Comparison of ENCODE assay signal across 10 cellular contexts in genomic region chr20:37081717-37082289, GRCh38. TPM values are rescaled to one million over a fixed set of nuclear protein-coding genes. Genes with fewer than 3 reads are reported as not detected.
DNase-seq lines count a peak whose midpoint lies in the region; ATAC-seq and TF ChIP-seq lines count a peak whose summit lies in the region.
"Had no signal": no experiment of that assay in that cellular context is flagged by ENCODE, and none has a peak within 500 bp of the region (broad histone marks: within the 10 kb centered on the region; RNA-seq: fewer than 3 reads in every experiment).

No MANE protein-coding gene starts in this region.

- peak; percentile 60 for TF ChIP-seq CTCF in DND-41 (IDR thresholded peaks at IDR 0.05; ENCODE audit: borderline replicate concordance, extremely low read depth, low read length, poor library complexity, severe bottlenecking)
- peak; percentile 57 for TF ChIP-seq CTCF in astrocyte of the spinal cord (IDR thresholded peaks at IDR 0.05; ENCODE audit: low read depth, low read length)
- no peak for TF ChIP-seq CTCF in gastrocnemius medialis (IDR thresholded peaks at IDR 0.05 in 4 of 5, conservative IDR thresholded peaks at IDR 0.05 in 1 of 5)

- H3K4me1 ChIP-seq in DND-41 (ENCODE audit: insufficient read depth, low read length) (peaks cover 2% of the 10 kb centered on the region; the same call in 1 of the 2 replicates), gastrocnemius medialis (no peaks in the 10 kb centered on the region)

- peaks cover 95% of the 10 kb centered on the region for H3K36me3 ChIP-seq in DND-41 (ENCODE audit: insufficient read depth, low read length)
- no peaks in the 10 kb centered on the region for H3K36me3 ChIP-seq in gastrocnemius medialis

- no peak overlapping the region for H3K9ac ChIP-seq in DND-41 (ENCODE audit: low read depth, low read length)

- H3K9me3 ChIP-seq in DND-41 (ENCODE audit: insufficient read depth, low read length, severe bottlenecking), result no peaks in the 10 kb centered on the region
- H3K9me3 ChIP-seq in gastrocnemius medialis, result no peaks in the 10 kb centered on the region
- H3K9me3 ChIP-seq: SJSA1 had no signal

- no peak overlapping the region for H3K4me3 ChIP-seq in DND-41 (ENCODE audit: low read depth in 1 of 2, low read length in 2 of 2)
- no peak overlapping the region for H3K4me3 ChIP-seq in astrocyte of the spinal cord (ENCODE audit: low read depth, low read length)
- no peak overlapping the region for H3K4me3 ChIP-seq in gastrocnemius medialis
- H3K4me3 ChIP-seq: SJSA1 had no signal

- peaks cover 4 to 15% (median 8%) of the 10 kb centered on the region in 3 donors for H3K4me1 Mint-ChIP-seq in naive B cell

- ATAC-seq in DND-41 (ENCODE audit: insufficient read depth, low read depth) (peak; percentile 29; the same call in 1 of the 3 replicates), naive B cell (ENCODE audit: low read depth in 2 of 2) (no peak), GM18870 (IDR thresholded peaks at IDR 0.05; ENCODE audit: unreplicated experiment) (no peak), gastrocnemius medialis (no peak)

- H4K20me1 ChIP-seq in DND-41 (ENCODE audit: insufficient read depth, low read length), result peaks cover 28% of the 10 kb centered on the region

- H3K4me2 ChIP-seq in DND-41 (ENCODE audit: insufficient read depth, low read length), result 0 out of 2 replicates have a peak overlapping the region, but pooled peaks have one; percentile 17

- no peaks in the 10 kb centered on the region for H3K9me3 Mint-ChIP-seq in naive B cell
- H3K9me3 Mint-ChIP-seq: stimulated activated naive B cell treated with anti-CD40 and anti-IgM and Interleukin-4, amounts not matched to agents 10 μg/mL and 1 μg/mL and 100 μg/mL, for 72 hours had no signal

- DNase-seq in DND-41, result no peak
- peak; percentile 49 for DNase-seq in NAMALWA (ENCODE audit: low spot score)
- DNase-seq in astrocyte of the spinal cord (ENCODE audit: low read depth, low spot score), result no peak
- peak; percentile 4 for DNase-seq in naive B cell
- no peak for DNase-seq in gastrocnemius medialis
- no peak for DNase-seq in superior temporal gyrus (ENCODE audit: extremely low spot score)
- DNase-seq in NCI-H1417 treated with DMSO at 0.1 percent for 48 hours (lab: John Stamatoyannopoulos, UW), result no peak
- DNase-seq: stimulated activated naive B cell treated with anti-CD40 and anti-IgM and Interleukin-4, amounts not matched to agents 10 μg/mL and 1 μg/mL and 100 μg/mL, for 72 hours had no signal

- TF ChIP-seq POLR2A in gastrocnemius medialis (IDR thresholded peaks at IDR 0.05), result no peak

- H3K27me3 Mint-ChIP-seq in naive B cell, result no peaks in the 10 kb centered on the region
- H3K27me3 Mint-ChIP-seq: stimulated activated naive B cell treated with anti-CD40 and anti-IgM and Interleukin-4, amounts not matched to agents 10 μg/mL and 1 μg/mL and 100 μg/mL, for 72 hours had no signal

- peaks cover 99% of the 10 kb centered on the region for H3K79me2 ChIP-seq in DND-41 (ENCODE audit: insufficient read depth, low read length)

- in situ Hi-C loops in astrocyte of the spinal cord (cut with HindIII; ENCODE audit: low sequenced_read_pairs), result no loop called here
- in situ Hi-C loops in gastrocnemius medialis (cut with MboI; ENCODE audit: low sequenced_read_pairs in 4 of 4), result no loop called here

- intact Hi-C loops in gastrocnemius medialis (cut with DNase I; ENCODE audit: low total_unique reads), result no loop called here

- H3K36me3 Mint-ChIP-seq in naive B cell, result no peaks in the 10 kb centered on the region

- peak overlapping the region in 2 of 6 donors; percentile 40 to 59 for H3K27ac Mint-ChIP-seq in naive B cell

- H2AFZ ChIP-seq in DND-41 (ENCODE audit: low read depth, low read length), result no peak overlapping the region

- H3K27ac ChIP-seq in DND-41 (ENCODE audit: low read length) (no peak overlapping the region), gastrocnemius medialis (no peak overlapping the region)
- H3K27ac ChIP-seq: SJSA1 had no signal

- H3K27me3 ChIP-seq in DND-41 (ENCODE audit: insufficient read depth, low read length, poor library complexity) (no peaks in the 10 kb centered on the region), gastrocnemius medialis (no peaks in the 10 kb centered on the region)
- H3K27me3 ChIP-seq: SJSA1 had no signal

- no peak overlapping the region for H3K4me3 Mint-ChIP-seq in naive B cell
- H3K4me3 Mint-ChIP-seq: stimulated activated naive B cell treated with anti-CD40 and anti-IgM and Interleukin-4, amounts not matched to agents 10 μg/mL and 1 μg/mL and 100 μg/mL, for 72 hours had no signal

RNA-seq across cellular contexts. Expression of gene RBL1, which starts 14.0 kb away (rescaled TPM):
- polyA plus RNA-seq in naive B cell (ENCODE audit: low read depth in 6 of 6), result 10 to 100 TPM in 1 of 6 donors, 1 to 10 TPM in 5; 3.3 to 15.4 (median 7.0) TPM
- 10 to 100 TPM in 1 of 4 donors, 1 to 10 TPM in 3; 2.9 to 13.0 (median 6.1) TPM for total RNA-seq in gastrocnemius medialis

Comparison
In these comparisons a context has a peak if more than half of its experiments do, and no peak if none do; other contexts are left out.
1. DNase-seq: peak in NAMALWA (single experiment) and naive B cell (single experiment); none in DND-41 (single experiment), astrocyte of the spinal cord (single experiment), gastrocnemius medialis (0 of 2), superior temporal gyrus (single experiment) and NCI-H1417 treated with DMSO at 0.1 percent for 48 hours (single experiment).
2. CTCF ChIP-seq: peak in DND-41 (single experiment) and astrocyte of the spinal cord (single experiment); none in gastrocnemius medialis (0 of 5).